In genomic region chr22:19177164-19178064, GRCh38 we compare ENCODE assay signal across 1 cellular context.
TF ChIP-seq lines count a peak whose summit lies in the region.

No MANE protein-coding gene starts in this region.

TF ChIP-seq in K562, 482 proteins besides CTCF, POLR2A, EP300 and RAD21 (continues in another document):
- TF ChIP-seq GTF2E2 (tag; IDR thresholded peaks at IDR 0.05) (no peak), THRAP3 (IDR thresholded peaks at IDR 0.05; ENCODE audit: borderline replicate concordance) (no peak), ZNF79 (CRISPR knock-in tag; IDR thresholded peaks at IDR 0.05; ENCODE audit: low read depth) (0 out of 2 replicates have a peak, but pooled peaks have one; percentile 13), PHF20 (IDR thresholded peaks at IDR 0.05; ENCODE audit: partially characterized antibody) (no peak), ZBTB9 (CRISPR knock-in tag; IDR thresholded peaks at IDR 0.05) (no peak), ZNF239 (CRISPR knock-in tag; IDR thresholded peaks at IDR 0.05) (peak; percentile 6; the same call in 1 of the 2 replicates), CTBP1 (IDR thresholded peaks at IDR 0.05; ENCODE audit: borderline replicate concordance) (no peak), MBD1 (CRISPR knock-in tag; IDR thresholded peaks at IDR 0.05) (no peak), TRIM24 (IDR thresholded peaks at IDR 0.05) (no peak), IFI16 (CRISPR knock-in tag; IDR thresholded peaks at IDR 0.05) (peak; percentile 32; the same call in 1 of the 2 replicates), PREB (CRISPR knock-in tag; IDR thresholded peaks at IDR 0.05) (no peak), ZC3H8 (IDR thresholded peaks at IDR 0.05) (no peak), ZNF217 (CRISPR knock-in tag; IDR thresholded peaks at IDR 0.05) (no peak), ZNF445 (CRISPR knock-in tag; IDR thresholded peaks at IDR 0.05; ENCODE audit: low read depth) (0 out of 2 replicates have a peak, but pooled peaks have one; percentile 13), MLX (CRISPR knock-in tag; conservative IDR thresholded peaks at IDR 0.05) (peak; percentile 60 to 82; a peak in 1 of 4 replicates), ZNF431 (CRISPR knock-in tag; IDR thresholded peaks at IDR 0.05) (no peak), SREBF2 (CRISPR knock-in tag; IDR thresholded peaks at IDR 0.05) (no peak), CLOCK (CRISPR knock-in tag; IDR thresholded peaks at IDR 0.05; ENCODE audit: borderline replicate concordance) (0 out of 2 replicates have a peak, but pooled peaks have one; percentile 16), ZNF165 (CRISPR knock-in tag; IDR thresholded peaks at IDR 0.05; ENCODE audit: borderline replicate concordance) (no peak), ZSCAN29 (IDR thresholded peaks at IDR 0.05) (no peak), TAF15 (IDR thresholded peaks at IDR 0.05; ENCODE audit: low read depth, low read length) (no peak; the same call in 1 of the 2 replicates), SMARCB1 (IDR thresholded peaks at IDR 0.05; ENCODE audit: insufficient read length, low read depth) (no peak), RREB1 (CRISPR knock-in tag; IDR thresholded peaks at IDR 0.05) (no peak), ZNF707 (CRISPR knock-in tag; conservative IDR thresholded peaks at IDR 0.05) (peak; percentile 60; the same call in 1 of the 2 replicates), ZNF318 (IDR thresholded peaks at IDR 0.05; ENCODE audit: borderline replicate concordance in 1 of 2, low read depth in 1 of 2) (no peak), E2F1 (CRISPR knock-in tag; IDR thresholded peaks at IDR 0.05) (peak; percentile 16; the same call in 1 of the 2 replicates), ZNF274 (IDR thresholded peaks at IDR 0.05; ENCODE audit: borderline replicate concordance, low read depth, low read length) (peak; percentile 39; the same call in 1 of the 2 replicates), ZNF197 (CRISPR knock-in tag; IDR thresholded peaks at IDR 0.05; ENCODE audit: low read depth) (no peak), JUN (IDR thresholded peaks at IDR 0.05; ENCODE audit: borderline replicate concordance, low read depth, low read length) (no peak), JUN (CRISPR knock-in tag; IDR thresholded peaks at IDR 0.05; ENCODE audit: borderline replicate concordance) (no peak), NR2F6 (CRISPR knock-in tag; IDR thresholded peaks at IDR 0.05) (0 out of 2 replicates have a peak, but pooled peaks have one; percentile 7), RBM34 (IDR thresholded peaks at IDR 0.05; ENCODE audit: borderline replicate concordance, insufficient read depth, low read length) (no peak), CHD4 (IDR thresholded peaks at IDR 0.05; ENCODE audit: insufficient read depth, insufficient replicate concordance, low read depth, low read length, poor library complexity, severe bottlenecking) (peak; percentile 26), ZNF347 (CRISPR knock-in tag; IDR thresholded peaks at IDR 0.05; ENCODE audit: low read depth) (peak; percentile 73; the same call in 1 of the 2 replicates), HCFC1 (IDR thresholded peaks at IDR 0.05; ENCODE audit: low read depth, low read length) (no peak), ZNF75A (CRISPR knock-in tag; IDR thresholded peaks at IDR 0.05) (no peak)
